27 cellular contexts compared by ENCODE assay signal in genomic region chr10:96685297-96685696, GRCh38. TPM values are rescaled to one million over a fixed set of nuclear protein-coding genes. Genes with fewer than 3 reads are reported as not detected.
DNase-seq lines count a peak whose midpoint lies in the region; ATAC-seq and TF ChIP-seq lines count a peak whose summit lies in the region.
"Had no signal": no experiment of that assay in that cellular context is flagged by ENCODE, and none has a peak within 500 bp of the region (broad histone marks: within the 10 kb centered on the region; RNA-seq: fewer than 3 reads in every experiment).

No MANE protein-coding gene starts in this region.

- H3K9me3 ChIP-seq in HEK293 (ENCODE audit: control insufficient read depth, insufficient read depth, low read depth, low read length) (no peaks in the 10 kb centered on the region), spleen (peaks cover 0 to 4% (median 0%) of the 10 kb centered on the region in 8 donors)
- H3K9me3 ChIP-seq: ascending aorta, esophagus squamous epithelium, right atrium auricular region had no signal

- 40 to 71% (median 64%) methylated on average over 3 of the region's 3 CpGs for WGBS in spleen, 5 donors

- CTCF ChIA-PET in HEK293 (lab: Yijun Ruan, JAX): no interaction called here

- TF ChIP-seq CTCF in HEK293 (tag by site-specific recombination; IDR thresholded peaks at IDR 0.05) (no peak), spleen (IDR thresholded peaks at IDR 0.05 in 8 of 11, conservative IDR thresholded peaks at IDR 0.05 in 3 of 11) (no peak)

- H3K4me3 ChIP-seq in HEK293 (ENCODE audit: low read depth, low read length) (no peak overlapping the region), spleen (peak overlapping the region in 1 of 8 donors; percentile 7)
- H3K4me3 ChIP-seq: ascending aorta, esophagus squamous epithelium, right atrium auricular region had no signal

- POLR2A ChIA-PET in HEK293 (lab: Yijun Ruan, JAX): no interaction called here

- TF ChIP-seq POLR2A in spleen (IDR thresholded peaks at IDR 0.05): no peak

- H3K4me1 ChIP-seq in HEK293 (ENCODE audit: control insufficient read depth, insufficient read depth, low read length): no peaks in the 10 kb centered on the region
- peaks cover 47 to 100% (median 84%) of the 10 kb centered on the region in 6 donors for H3K4me1 ChIP-seq in spleen
- H3K4me1 ChIP-seq: ascending aorta, esophagus squamous epithelium, right atrium auricular region had no signal

- intact Hi-C loops in spleen (cut with DNase I; ENCODE audit: low total_unique reads): no loop called here

- no peaks in the 10 kb centered on the region for H3K36me3 ChIP-seq in HEK293 (ENCODE audit: control insufficient read depth in 2 of 2, insufficient read depth in 1 of 2, low read length in 2 of 2)
- peaks cover 0 to 42% (median 0%) of the 10 kb centered on the region in 6 donors for H3K36me3 ChIP-seq in spleen
- H3K36me3 ChIP-seq: ascending aorta, esophagus squamous epithelium, right atrium auricular region had no signal

- peak; percentile 11 for DNase-seq in CD1c-positive myeloid dendritic cell (ENCODE audit: extremely low spot score)
- peak; percentile 9 for DNase-seq in amniotic epithelial cell (ENCODE audit: low read depth)
- DNase-seq in spleen: no peak
- DNase-seq in NCI-H774 (lab: John Stamatoyannopoulos, UW): no peak
- DNase-seq in activated effector memory CD4-positive, alpha-beta T cell treated with anti-CD3 and anti-CD28 coated beads, Interleukin-2, amount 50 U/mL, for 16 hours: no peak
- no peak for DNase-seq in activated naive CD4-positive, alpha-beta T cell treated with anti-CD3 and anti-CD28 coated beads, Interleukin-2, amount 50 U/mL, for 16 hours
- DNase-seq: activated CD4-positive, alpha-beta T cell treated with anti-CD3 and anti-CD28 coated beads, Interleukin-2, amount 50 U/mL, for 1 hour; activated CD8-positive, alpha-beta memory T cell treated with anti-CD3 and anti-CD28 coated beads, Interleukin-2, amount 10 ng/mL, durations not matched to agents 7 days and 5 days; activated naive CD4-positive, alpha-beta T cell treated with anti-CD3 and anti-CD28 coated beads, Interleukin-2, amount 10 ng/mL, durations not matched to agents 7 days and 5 days; activated T-cell treated with anti-CD3 and anti-CD28 coated beads, Interleukin-2, amount 50 U/mL, for 72 hours; cortex of kidney; DMS79; endodermal cell; esophagus squamous epithelium; left colon; MM.1S; NCI-H1694 treated with DMSO at 0.1 percent for 48 hours; NCI-H526 treated with DMSO at 0.1 percent for 48 hours; stimulated activated CD4-positive, alpha-beta T cell treated with anti-CD3 and anti-CD28 coated beads, Interleukin-4, amount 100 ng/mL, for 4 hours; T-helper 2 cell had no signal

- no peak for ATAC-seq in GM19397 (IDR thresholded peaks at IDR 0.05; ENCODE audit: unreplicated experiment)
- ATAC-seq: activated CD8-positive, alpha-beta memory T cell treated with anti-CD3 and anti-CD28 coated beads, Interleukin-2, amount 10 ng/mL, durations not matched to agents 7 days and 5 days; HCT116; left colon had no signal

- no peak overlapping the region for H3K27ac ChIP-seq in HEK293 (ENCODE audit: extremely low read depth, low read depth, low read length)
- H3K27ac ChIP-seq in spleen: peak overlapping the region in 7 of 8 donors; percentile 3 to 84 (median 66)
- H3K27ac ChIP-seq: ascending aorta, esophagus squamous epithelium, right atrium auricular region, VCaP had no signal

- H3K27me3 ChIP-seq in spleen (replicated peaks in 1 of 7): no peaks in the 10 kb centered on the region
- H3K27me3 ChIP-seq: ascending aorta, right atrium auricular region had no signal

TF ChIP-seq in HEK293, 187 proteins besides CTCF, POLR2A, EP300 and RAD21:
- peak; percentile 56; the same call in 1 of the 2 replicates for TF ChIP-seq ZFHX2 (tag by site-specific recombination; conservative IDR thresholded peaks at IDR 0.05)
- peak; percentile 44; the same call in 1 of the 2 replicates for TF ChIP-seq EGR2 (tag by site-specific recombination; IDR thresholded peaks at IDR 0.05; ENCODE audit: low read depth)
- TF ChIP-seq ZNF707 (tag by site-specific recombination; IDR thresholded peaks at IDR 0.05): no peak
- no peak for TF ChIP-seq ZNF692 (tag by site-specific recombination; IDR thresholded peaks at IDR 0.05)
- TF ChIP-seq ZNF112 (tag by site-specific recombination; IDR thresholded peaks at IDR 0.05): no peak
- no peak for TF ChIP-seq ZNF558 (tag by site-specific recombination; IDR thresholded peaks at IDR 0.05)
- TF ChIP-seq ZNF514 (tag by site-specific recombination; IDR thresholded peaks at IDR 0.05): no peak
- no peak for TF ChIP-seq ZXDB (tag by site-specific recombination; IDR thresholded peaks at IDR 0.05)
- TF ChIP-seq BCL11A (tag by site-specific recombination; IDR thresholded peaks at IDR 0.05; ENCODE audit: low read depth): no peak
- TF ChIP-seq HOXA7 (CRISPR knock-in tag; IDR thresholded peaks at IDR 0.05; ENCODE audit: borderline replicate concordance): no peak
TF ChIP-seq in HEK293: peak in this region for 2.

RNA-seq across cellular contexts. Expression of gene PIK3AP1, which starts 35.0 kb away (rescaled TPM):
- total RNA-seq in spleen: 100 to 1,000 TPM; 126 to 256 (median 196) TPM
- polyA plus RNA-seq in spleen: 10 to 100 TPM; 59.8 to 84.1 (median 62.7) TPM
- total RNA-seq: RPMI7951 had no signal

Comparison
In these comparisons a context has a peak if more than half of its experiments do, and no peak if none do; other contexts are left out.
1. DNase-seq: peak in CD1c-positive myeloid dendritic cell (single experiment) and amniotic epithelial cell (single experiment); none in spleen (single experiment), NCI-H774 (single experiment), activated effector memory CD4-positive, alpha-beta T cell treated with anti-CD3 and anti-CD28 coated beads, Interleukin-2, amount 50 U/mL, for 16 hours (single experiment) and activated naive CD4-positive, alpha-beta T cell treated with anti-CD3 and anti-CD28 coated beads, Interleukin-2, amount 50 U/mL, for 16 hours (single experiment).